ENCODE assay signal across 11 cellular contexts in genomic region chr13:50664961-50665360, GRCh38.
A peak's percentile ranks its signal among the peaks of the same experiment; 100 is the strongest.
DNase-seq lines count a peak whose midpoint lies in the region; ATAC-seq and TF ChIP-seq lines count a peak whose summit lies in the region.
"Had no signal": no experiment of that assay in that cellular context is flagged by ENCODE, and none has a peak within 500 bp of the region (broad histone marks: within the 10 kb centered on the region; RNA-seq: fewer than 3 reads in every experiment).

No MANE protein-coding gene starts in this region.

- in situ Hi-C loops in ACHN (cut with HindIII; ENCODE audit: low pct_ligation_motif_present, low pct_unique_long_range_greater_than_20kb, low sequenced_read_pairs) = no loop called here

- ATAC-seq in Right ventricle myocardium inferior = no peak
- ATAC-seq: CD8-positive, alpha-beta T cell had no signal

- H3K4me1 Mint-ChIP-seq in endothelial cell (ENCODE audit: unreplicated experiment) = no peaks in the 10 kb centered on the region

- peak overlapping the region; percentile 36 for H3K27ac Mint-ChIP-seq in endothelial cell (ENCODE audit: unreplicated experiment)
- H3K27ac Mint-ChIP-seq: CD8-positive, alpha-beta T cell had no signal

- H3K36me3 Mint-ChIP-seq in endothelial cell (ENCODE audit: low read depth, unreplicated experiment) = no peaks in the 10 kb centered on the region
- H3K36me3 Mint-ChIP-seq: CD8-positive, alpha-beta T cell had no signal

- no peak for TF ChIP-seq CTCF in endothelial cell (IDR thresholded peaks at IDR 0.05; ENCODE audit: unreplicated experiment)

- intact Hi-C loops in Right ventricle myocardium inferior (cut with DNase I) = no loop called here

- H3K9me3 Mint-ChIP-seq in endothelial cell (ENCODE audit: unreplicated experiment) = no peaks in the 10 kb centered on the region

- peak; percentile 2 for DNase-seq in DMS 273 treated with DMSO at 0.1 percent for 48 hours (lab: John Stamatoyannopoulos, UW)
- DNase-seq in NCI-H524 (lab: John Stamatoyannopoulos, UW) = peak; percentile 31 to 58
- DNase-seq in cerebellar cortex (ENCODE audit: low spot score) = peak; percentile 93
- DNase-seq in endothelial cell (ENCODE audit: low spot score) = no peak
- no peak for DNase-seq in AG08395 (ENCODE audit: low spot score)
- no peak for DNase-seq in ACHN
- no peak for DNase-seq in Right ventricle myocardium inferior (ENCODE audit: missing footprints)
- DNase-seq: Calu3; CD8-positive, alpha-beta T cell; GDM1; GOT3 had no signal

- no peak overlapping the region for H3K4me3 Mint-ChIP-seq in endothelial cell (ENCODE audit: unreplicated experiment)
- H3K4me3 Mint-ChIP-seq: CD8-positive, alpha-beta T cell had no signal

- H3K27me3 Mint-ChIP-seq in endothelial cell (ENCODE audit: unreplicated experiment) = no peaks in the 10 kb centered on the region

Comparison
In these comparisons a context has a peak if more than half of its experiments do, and no peak if none do; other contexts are left out.
1. DNase-seq: peak in DMS 273 treated with DMSO at 0.1 percent for 48 hours (single experiment), NCI-H524 (2 of 2) and cerebellar cortex (single experiment); none in endothelial cell (single experiment), AG08395 (single experiment), ACHN (single experiment) and Right ventricle myocardium inferior (single experiment).